Comparison of ENCODE assay signal across 8 cellular contexts in the genomic region with DNA sequence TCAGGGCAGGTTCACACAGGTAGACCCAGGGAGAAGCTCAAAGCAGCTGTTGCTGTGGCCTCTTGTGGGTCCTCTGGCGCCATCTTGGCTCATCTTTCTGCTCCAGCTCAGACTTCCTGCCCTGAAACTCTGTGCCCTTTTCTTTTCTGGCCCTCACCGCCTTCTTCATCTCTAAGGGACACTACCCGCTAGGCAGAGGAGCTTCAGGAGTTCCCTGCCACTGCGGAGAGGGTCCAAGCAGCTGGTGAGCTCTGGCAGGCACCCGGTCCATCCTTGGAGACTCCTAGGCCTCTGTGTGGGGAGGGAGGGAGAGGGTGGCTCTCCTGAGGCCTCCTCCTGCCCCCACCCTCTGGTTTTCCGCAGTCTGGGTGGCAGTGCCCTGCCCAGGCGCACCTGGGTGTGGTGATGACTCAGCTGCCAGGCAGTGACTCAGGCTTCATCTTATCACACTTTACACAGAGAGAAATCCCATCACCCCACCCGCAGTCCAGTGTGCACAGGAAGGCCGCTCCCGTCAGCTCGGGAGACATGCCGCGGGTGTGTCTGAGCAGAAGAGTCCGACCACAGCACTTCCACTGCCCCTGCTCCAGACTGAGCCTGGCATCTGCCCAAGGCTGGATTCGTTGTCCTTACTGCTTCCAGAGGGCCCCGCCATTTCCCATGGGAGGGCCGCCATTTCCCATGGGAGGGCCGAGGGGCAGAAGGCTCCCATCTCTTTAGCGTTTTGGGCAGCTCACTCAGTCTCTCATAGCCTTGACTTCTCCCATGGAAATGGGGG. TPM values are rescaled to one million over a fixed set of nuclear protein-coding genes. Genes with fewer than 3 reads are reported as not detected.
DNase-seq lines count a peak whose midpoint lies in the region; ATAC-seq, FAIRE-seq and TF ChIP-seq lines count a peak whose summit lies in the region.

No MANE protein-coding gene starts in this region.

- FAIRE-seq in H54 (lab: Jason Lieb, UNC), result peak; percentile 76

- ATAC-seq in body of pancreas (peak; percentile 70), lung (ENCODE audit: insufficient read depth, low FRiP score) (peak; percentile 79), GM21576 (IDR thresholded peaks at IDR 0.05; ENCODE audit: unreplicated experiment) (no peak), HG02870 (IDR thresholded peaks at IDR 0.05; ENCODE audit: unreplicated experiment) (no peak), GM21786 (IDR thresholded peaks at IDR 0.05; ENCODE audit: unreplicated experiment) (no peak)

- H3K4me3 ChIP-seq in body of pancreas (no peak overlapping the region), lung (no peak overlapping the region)

- TF ChIP-seq POLR2A in H54 (IDR thresholded peaks at IDR 0.05; ENCODE audit: low read depth, low read length) (peak; percentile 52), body of pancreas (IDR thresholded peaks at IDR 0.05) (no peak)

- WGBS in body of pancreas, 2 donors, result 73 to 88% methylated on average over 6 to 19 of the region's 19 CpGs
- 29 to 47% methylated on average over 18 to 19 of the region's 19 CpGs for WGBS in lung, 2 donors

- H3K9me3 ChIP-seq in body of pancreas (no peaks in the 10 kb centered on the region), lung (ENCODE audit: control insufficient read depth in 2 of 2, insufficient read depth in 1 of 2, low read length in 1 of 2) (no peaks in the 10 kb centered on the region)

- intact Hi-C loops in body of pancreas (cut with DNase I), result no loop called here

- H3K27me3 ChIP-seq in body of pancreas (no peaks in the 10 kb centered on the region), lung (ENCODE audit: control insufficient read depth, insufficient read depth) (no peaks in the 10 kb centered on the region)

- DNase-seq in H54 (ENCODE audit: insufficient read length, low spot score) (peak; percentile 98), T-helper 22 cell (ENCODE audit: low read depth) (peak; percentile 61), body of pancreas (peak; percentile 28 to 81 (median 50)), lung (ENCODE audit: low spot score) (peak; percentile 77)
- DNase-seq in stimulated activated CD8-positive, alpha-beta memory T cell treated with anti-CD3 and anti-CD28 coated beads, Interleukin-7, amount 100 ng/mL, for 4 hours (ENCODE audit: low read depth in 2 of 2), result peak; percentile 47 to 63

- no peak overlapping the region for H3K27ac ChIP-seq in body of pancreas
- peak overlapping the region in 1 of 2 donors; percentile 84 for H3K27ac ChIP-seq in lung (ENCODE audit: low read depth in 1 of 2, low read length in 1 of 2)

- H3K4me1 ChIP-seq in body of pancreas (peaks cover 9% of the 10 kb centered on the region), lung (ENCODE audit: control insufficient read depth in 2 of 2, insufficient read depth in 2 of 2, low read length in 2 of 2) (peaks cover 0 to 19% of the 10 kb centered on the region in 2 donors)

- H3K36me3 ChIP-seq in body of pancreas (replicated peaks in 1 of 2; ENCODE audit: insufficient read depth in 1 of 2, low read depth in 2 of 2) (no peaks in the 10 kb centered on the region), lung (ENCODE audit: control insufficient read depth in 2 of 2, insufficient read depth in 2 of 2, low read length in 2 of 2) (peaks cover 0 to 7% of the 10 kb centered on the region in 2 donors)

- TF ChIP-seq CTCF in body of pancreas (IDR thresholded peaks at IDR 0.05) (no peak), lung (IDR thresholded peaks at IDR 0.05; ENCODE audit: control extremely low read depth, extremely low read depth) (no peak)

RNA-seq across cellular contexts. Expression of a gene that starts 7.3 kb away (rescaled TPM):
- total RNA-seq in body of pancreas (10 to 100 TPM; 69.9 to 71.3 TPM), lung (10 to 100 TPM; 64.4 to 75.3 TPM)
- 10 to 100 TPM; 81.2 to 96.3 TPM for polyA plus RNA-seq in lung

RNA-seq across cellular contexts. Expression of a gene that starts 14.5 kb away (rescaled TPM):
- 1 to 10 TPM; 6.7 to 7.9 TPM for total RNA-seq in body of pancreas
- 10 to 100 TPM in 1 of 2 donors, 1 to 10 TPM in 1; 8.1 to 19.2 TPM for total RNA-seq in lung
- polyA plus RNA-seq in lung, result 10 to 100 TPM; 10.2 to 13.5 TPM

RNA-seq across cellular contexts. Expression of a gene that starts 30.1 kb away (rescaled TPM):
- total RNA-seq in body of pancreas, result 10 to 100 TPM; 17.4 to 42.5 TPM
- 10 to 100 TPM; 35.1 to 60.7 TPM for total RNA-seq in lung
- polyA plus RNA-seq in lung, result 100 to 1,000 TPM; 134 to 140 TPM

RNA-seq across cellular contexts. Expression of a gene that starts 36.5 kb away (rescaled TPM):
- 10 to 100 TPM in 1 of 2 donors, 1 to 10 TPM in 1; 2.1 to 14.8 TPM for total RNA-seq in body of pancreas
- total RNA-seq in lung, result 10 to 100 TPM; 36.7 to 74.0 TPM
- 10 to 100 TPM; 27.9 to 48.0 TPM for polyA plus RNA-seq in lung

RNA-seq across cellular contexts. Expression of a gene that starts 58.5 kb away (rescaled TPM):
- 10 to 100 TPM; 25.1 to 25.2 TPM for total RNA-seq in body of pancreas
- total RNA-seq in lung, result 100 to 1,000 TPM in 1 of 2 donors, 10 to 100 TPM in 1; 89.9 to 242 TPM
- 10 to 100 TPM; 53.6 to 88.9 TPM for polyA plus RNA-seq in lung

Comparison
In these comparisons a context has a peak if more than half of its experiments do, and no peak if none do; other contexts are left out.
1. ATAC-seq: peak in body of pancreas (single experiment) and lung (single experiment); none in GM21576 (single experiment), HG02870 (single experiment) and GM21786 (single experiment).
2. Peak in every context shown above with its lines, with median percentiles within 50 percentile points of each other: DNase-seq.